Comparison of ENCODE assay signal across 3 cellular contexts in genomic region chr12:74971201-74971600, GRCh38.
"Had no signal": no experiment of that assay in that cellular context is flagged by ENCODE, and none has a peak within 500 bp of the region (broad histone marks: within the 10 kb centered on the region; RNA-seq: fewer than 3 reads in every experiment).

No MANE protein-coding gene starts in this region.

- DNase-seq: GDM1, GF-D8 had no signal

- H3K4me3 ChIP-seq: GM12878 had no signal
